17 cellular contexts compared by ENCODE assay signal in genomic region chr7:101302641-101303101, GRCh38. TPM values are rescaled to one million over a fixed set of nuclear protein-coding genes. Genes with fewer than 3 reads are reported as not detected.
DNase-seq lines count a peak whose midpoint lies in the region; ATAC-seq and TF ChIP-seq lines count a peak whose summit lies in the region.
"Had no signal": no experiment of that assay in that cellular context is flagged by ENCODE, and none has a peak within 500 bp of the region (broad histone marks: within the 10 kb centered on the region; RNA-seq: fewer than 3 reads in every experiment).

No MANE protein-coding gene starts in this region.

- H3K9me3 Mint-ChIP-seq in immature natural killer cell = peaks cover 10 to 17% (median 12%) of the 10 kb centered on the region in 6 donors
- H3K9me3 Mint-ChIP-seq in progenitor cell of endocrine pancreas (ENCODE audit: low read depth) = peaks cover 5% of the 10 kb centered on the region

- peaks cover 12 to 13% (median 13%) of the 10 kb centered on the region in 3 donors for H3K36me3 Mint-ChIP-seq in immature natural killer cell
- peaks cover 6% of the 10 kb centered on the region for H3K36me3 Mint-ChIP-seq in progenitor cell of endocrine pancreas (ENCODE audit: insufficient read depth)

- peak overlapping the region; percentile 78 for H3K4me3 ChIP-seq in H7 (ENCODE audit: insufficient read depth, low read depth, low read length)
- peak overlapping the region; percentile 22 for H3K4me3 ChIP-seq in brain microvascular endothelial cell (ENCODE audit: low read depth, low read length)
- H3K4me3 ChIP-seq: ovary had no signal

- in situ Hi-C loops in brain microvascular endothelial cell (cut with HindIII; ENCODE audit: low pct_ligation_motif_present, low sequenced_read_pairs) = no loop called here

- H3K4me3 Mint-ChIP-seq in immature natural killer cell (peak overlapping the region; percentile 42 to 72 (median 56)), progenitor cell of endocrine pancreas (ENCODE audit: low read depth) (peak overlapping the region; percentile 56)
- H3K4me3 Mint-ChIP-seq: activated naive CD4-positive, alpha-beta T cell treated with anti-CD3 and anti-CD28 coated beads, Interleukin-2, amount 10 ng/mL, durations not matched to agents 7 days and 5 days had no signal

- H3K27ac ChIP-seq in brain microvascular endothelial cell = no peak overlapping the region
- H3K27ac ChIP-seq: heart left ventricle, ovary had no signal

- H3K4me1 Mint-ChIP-seq in immature natural killer cell (peaks cover 8 to 9% of the 10 kb centered on the region in 2 donors), progenitor cell of endocrine pancreas (ENCODE audit: low read depth) (no peaks in the 10 kb centered on the region)

- H3K27me3 ChIP-seq in H7 (ENCODE audit: control insufficient read depth, insufficient read depth, low read length) (no peaks in the 10 kb centered on the region; the same call in 1 of the 2 replicates), brain microvascular endothelial cell (replicated peaks) (peaks cover 55% of the 10 kb centered on the region)

- H3K27ac Mint-ChIP-seq in immature natural killer cell (no peak overlapping the region), progenitor cell of endocrine pancreas (no peak overlapping the region)
- H3K27ac Mint-ChIP-seq: activated naive CD4-positive, alpha-beta T cell treated with anti-CD3 and anti-CD28 coated beads, Interleukin-2, amount 10 ng/mL, durations not matched to agents 7 days and 5 days had no signal

- H3K36me3 ChIP-seq in H7 (replicated peaks; ENCODE audit: control insufficient read depth, insufficient read depth, low read length) (peaks cover 17% of the 10 kb centered on the region), brain microvascular endothelial cell (replicated peaks) (no peaks in the 10 kb centered on the region)
- H3K36me3 ChIP-seq: heart left ventricle, ovary had no signal

- DNase-seq in H7 = no peak
- no peak for DNase-seq in brain microvascular endothelial cell
- no peak for DNase-seq in immature natural killer cell
- DNase-seq in progenitor cell of endocrine pancreas (ENCODE audit: low spot score, unreplicated experiment) = no peak
- no peak for DNase-seq in epidermal melanocyte (ENCODE audit: insufficient read length, low spot score)
- DNase-seq in AG08395 (ENCODE audit: low spot score) = no peak
- DNase-seq: activated naive CD4-positive, alpha-beta T cell treated with anti-CD3 and anti-CD28 coated beads, Interleukin-2, amount 10 ng/mL, durations not matched to agents 7 days and 5 days; EL; KG1; NCI-H748 treated with DMSO at 0.1 percent for 48 hours; ovary; stimulated activated CD4-positive, alpha-beta T cell treated with anti-CD3 and anti-CD28 coated beads, Interleukin-2, amount 100 ng/mL, for 48 hours; substantia nigra had no signal

- H3K27me3 Mint-ChIP-seq in immature natural killer cell (ENCODE audit: low read depth in 3 of 3) (peaks cover 13 to 38% (median 25%) of the 10 kb centered on the region in 3 donors), progenitor cell of endocrine pancreas (peaks cover 52% of the 10 kb centered on the region)

- ATAC-seq in HG02981 (IDR thresholded peaks at IDR 0.05; ENCODE audit: unreplicated experiment) = no peak
- ATAC-seq in HG03520 (IDR thresholded peaks at IDR 0.05; ENCODE audit: unreplicated experiment) = no peak
- ATAC-seq: left ventricle myocardium superior had no signal

- TF ChIP-seq CTCF in brain microvascular endothelial cell (IDR thresholded peaks at IDR 0.05; ENCODE audit: low read depth, low read length, missing control alignments) (no peak), progenitor cell of endocrine pancreas (IDR thresholded peaks at IDR 0.05; ENCODE audit: unreplicated experiment) (no peak)

RNA-seq across cellular contexts. Expression of gene IFT22, which starts 18.9 kb away (rescaled TPM):
- total RNA-seq in H7 (2014; rRNA removed; shearing (Covaris generic)) = 19.8 and 27.4 TPM in 2 replicates
- polyA plus RNA-seq in immature natural killer cell = 1 to 10 TPM; 6.0 to 9.9 (median 6.2) TPM
- total RNA-seq in progenitor cell of endocrine pancreas = 60.3 and 60.6 TPM in 2 replicates

RNA-seq across cellular contexts. Expression of gene FIS1, which starts 57.8 kb away (rescaled TPM):
- 141 and 151 TPM in 2 replicates for total RNA-seq in H7 (2014; rRNA removed; shearing (Covaris generic))
- 100 to 1,000 TPM; 224 to 384 (median 327) TPM for polyA plus RNA-seq in immature natural killer cell
- total RNA-seq in progenitor cell of endocrine pancreas = 118 and 124 TPM in 2 replicates
